ENCODE assay signal across 17 cellular contexts in genomic region chr4:149311076-149311475, GRCh38.
"Had no signal": no experiment of that assay in that cellular context is flagged by ENCODE, and none has a peak within 500 bp of the region (broad histone marks: within the 10 kb centered on the region; RNA-seq: fewer than 3 reads in every experiment).

No MANE protein-coding gene starts in this region.

- H3K27ac Mint-ChIP-seq: activated CD4-positive, alpha-beta T cell treated with anti-CD3 and anti-CD28 coated beads for 36 hours; activated CD8-positive, alpha-beta T cell treated with anti-CD3 and anti-CD28 coated beads for 36 hours; activated naive CD8-positive, alpha-beta T cell treated with anti-CD3 and anti-CD28 coated beads, Interleukin-2, amount 10 ng/mL, durations not matched to agents 7 days and 5 days; activated T-cell treated with anti-CD3 and anti-CD28 coated beads, Interleukin-2, amount 50 U/mL, for 72 hours; neural progenitor cell had no signal

- H3K9me3 ChIP-seq: breast epithelium, vagina had no signal

- H3K9ac ChIP-seq: neural progenitor cell, parathyroid adenoma had no signal

- H3K27ac ChIP-seq: breast epithelium, hepatocyte, neural progenitor cell, parathyroid adenoma, skin epidermis, vagina, WERI-Rb-1 had no signal

- H3K4me2 ChIP-seq: hepatocyte, neural progenitor cell had no signal

- H3K4me3 ChIP-seq: breast epithelium, hepatocyte, neural progenitor cell, skin epidermis, vagina had no signal

- H3K27me3 Mint-ChIP-seq: activated CD4-positive, alpha-beta T cell treated with anti-CD3 and anti-CD28 coated beads for 36 hours; activated CD8-positive, alpha-beta T cell treated with anti-CD3 and anti-CD28 coated beads for 36 hours; activated naive CD8-positive, alpha-beta T cell treated with anti-CD3 and anti-CD28 coated beads, Interleukin-2, amount 10 ng/mL, durations not matched to agents 7 days and 5 days had no signal

- H2AFZ ChIP-seq: hepatocyte, neural progenitor cell, parathyroid adenoma had no signal

- DNase-seq: activated CD4-positive, alpha-beta T cell treated with anti-CD3 and anti-CD28 coated beads for 36 hours; activated CD8-positive, alpha-beta memory T cell treated with anti-CD3 and anti-CD28 coated beads, Interleukin-2, amount 50 U/mL, for 4 hours; activated CD8-positive, alpha-beta T cell treated with anti-CD3 and anti-CD28 coated beads for 36 hours; activated gamma-delta T cell treated with Interleukin-2 at 50 U/mL for 16 hours; activated naive CD8-positive, alpha-beta T cell treated with anti-CD3 and anti-CD28 coated beads, Interleukin-2, amount 10 ng/mL, durations not matched to agents 7 days and 5 days; activated T-cell treated with anti-CD3 and anti-CD28 coated beads, Interleukin-2, amount 50 U/mL, for 72 hours; anterior cingulate cortex; retina; stimulated activated CD4-positive, alpha-beta T cell treated with anti-CD3 and anti-CD28 coated beads, Interleukin-4, amount 100 ng/mL, for 4 hours; T1000; WERI-Rb-1 had no signal

- H3K27me3 ChIP-seq: breast epithelium, hepatocyte, neural progenitor cell, vagina had no signal

- H3K4me1 ChIP-seq: breast epithelium, neural progenitor cell, parathyroid adenoma, vagina had no signal

- H3K4me1 Mint-ChIP-seq: activated CD4-positive, alpha-beta T cell treated with anti-CD3 and anti-CD28 coated beads for 36 hours; activated naive CD8-positive, alpha-beta T cell treated with anti-CD3 and anti-CD28 coated beads, Interleukin-2, amount 10 ng/mL, durations not matched to agents 7 days and 5 days; neural progenitor cell had no signal

- H3K36me3 ChIP-seq: breast epithelium, neural progenitor cell, vagina, WERI-Rb-1 had no signal

- H3K79me2 ChIP-seq: hepatocyte, parathyroid adenoma had no signal

- H3K36me3 Mint-ChIP-seq: activated naive CD8-positive, alpha-beta T cell treated with anti-CD3 and anti-CD28 coated beads, Interleukin-2, amount 10 ng/mL, durations not matched to agents 7 days and 5 days; neural progenitor cell had no signal

- ATAC-seq: activated CD4-positive, alpha-beta T cell treated with anti-CD3 and anti-CD28 coated beads for 36 hours; activated CD8-positive, alpha-beta T cell treated with anti-CD3 and anti-CD28 coated beads for 36 hours had no signal

- H3K4me3 Mint-ChIP-seq: activated CD4-positive, alpha-beta T cell treated with anti-CD3 and anti-CD28 coated beads for 36 hours; activated CD8-positive, alpha-beta T cell treated with anti-CD3 and anti-CD28 coated beads for 36 hours; activated naive CD8-positive, alpha-beta T cell treated with anti-CD3 and anti-CD28 coated beads, Interleukin-2, amount 10 ng/mL, durations not matched to agents 7 days and 5 days; activated T-cell treated with anti-CD3 and anti-CD28 coated beads, Interleukin-2, amount 50 U/mL, for 72 hours; neural progenitor cell had no signal
